ENCODE assay signal across 19 cellular contexts in the genomic region with DNA sequence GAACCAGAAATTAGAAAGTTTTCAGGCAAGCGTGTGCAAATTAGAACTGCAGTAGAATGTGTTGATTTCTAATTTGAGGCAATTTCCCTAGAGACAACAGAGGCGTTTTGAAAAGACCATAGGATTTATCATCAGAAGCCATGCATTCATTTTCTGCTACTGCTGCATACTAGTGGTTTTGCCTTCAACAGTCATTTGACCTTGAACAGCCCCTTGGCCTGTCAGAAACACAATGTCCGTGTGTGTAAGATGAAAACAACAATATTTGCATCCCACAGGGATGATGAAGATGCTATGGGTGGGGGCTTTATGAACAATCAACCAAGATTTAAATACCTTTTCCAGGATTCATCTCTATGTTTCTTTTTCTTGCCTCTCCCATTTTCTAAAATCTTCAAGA.
"Had no signal": no experiment of that assay in that cellular context is flagged by ENCODE, and none has a peak within 500 bp of the region (broad histone marks: within the 10 kb centered on the region; RNA-seq: fewer than 3 reads in every experiment).

No MANE protein-coding gene starts in this region.

- H3K4me3 Mint-ChIP-seq: immature natural killer cell; naive thymus-derived CD8-positive, alpha-beta T cell; stimulated activated effector memory CD8-positive, alpha-beta T cell treated with anti-CD3 and anti-CD28 coated beads, Interleukin-12 subunit alpha, Interleukin-12 subunit beta, amount 100 ng/mL, for 72 hours; type B pancreatic cell had no signal

- H3K4me1 Mint-ChIP-seq: immature natural killer cell; naive thymus-derived CD8-positive, alpha-beta T cell; stimulated activated effector memory CD8-positive, alpha-beta T cell treated with anti-CD3 and anti-CD28 coated beads, Interleukin-12 subunit alpha, Interleukin-12 subunit beta, amount 100 ng/mL, for 72 hours had no signal

- H3K27me3 ChIP-seq: neutrophil, suprapubic skin, thyroid gland had no signal

- H3K36me3 ChIP-seq: neutrophil, suprapubic skin, thyroid gland had no signal

- H3K27ac Mint-ChIP-seq: immature natural killer cell; naive thymus-derived CD8-positive, alpha-beta T cell; stimulated activated effector memory CD8-positive, alpha-beta T cell treated with anti-CD3 and anti-CD28 coated beads, Interleukin-12 subunit alpha, Interleukin-12 subunit beta, amount 100 ng/mL, for 72 hours; type B pancreatic cell had no signal

- H3K9me3 Mint-ChIP-seq: immature natural killer cell; naive thymus-derived CD8-positive, alpha-beta T cell; stimulated activated effector memory CD8-positive, alpha-beta T cell treated with anti-CD3 and anti-CD28 coated beads, Interleukin-12 subunit alpha, Interleukin-12 subunit beta, amount 100 ng/mL, for 72 hours; type B pancreatic cell had no signal

- H3K36me3 Mint-ChIP-seq: immature natural killer cell; naive thymus-derived CD8-positive, alpha-beta T cell; stimulated activated effector memory CD8-positive, alpha-beta T cell treated with anti-CD3 and anti-CD28 coated beads, Interleukin-12 subunit alpha, Interleukin-12 subunit beta, amount 100 ng/mL, for 72 hours; type B pancreatic cell had no signal

- H3K4me1 ChIP-seq: psoas muscle, suprapubic skin, thyroid gland had no signal

- H3K4me3 ChIP-seq: psoas muscle, suprapubic skin, thyroid gland had no signal

- DNase-seq: effector memory CD4-positive, alpha-beta T cell; foreskin fibroblast; immature natural killer cell; left colon; left ventricle myocardium superior; mammary epithelial cell; naive thymus-derived CD8-positive, alpha-beta T cell; psoas muscle; retina; small intestine; stimulated activated CD4-positive, alpha-beta T cell treated with anti-CD3 and anti-CD28 coated beads, Interleukin-2, amount 100 ng/mL, for 48 hours; stimulated activated naive CD8-positive, alpha-beta T cell treated with anti-CD3 and anti-CD28 coated beads, Interleukin-15, Interleukin-2, amounts not matched to agents 100 U/mL and 50 U/mL, for 24 hours; thyroid gland had no signal

- ATAC-seq: esophagus mucosa; left colon; left ventricle myocardium superior; naive thymus-derived CD8-positive, alpha-beta T cell; psoas muscle; sciatic nerve; stimulated activated effector memory CD8-positive, alpha-beta T cell treated with anti-CD3 and anti-CD28 coated beads, Interleukin-12 subunit alpha, Interleukin-12 subunit beta, amount 100 ng/mL, for 72 hours; stimulated activated naive CD8-positive, alpha-beta T cell treated with anti-CD3 and anti-CD28 coated beads, Interleukin-15, Interleukin-2, amounts not matched to agents 100 U/mL and 50 U/mL, for 24 hours had no signal

- H3K9me3 ChIP-seq: neutrophil, psoas muscle, suprapubic skin, thyroid gland had no signal
